Comparison of ENCODE assay signal across 13 cellular contexts in the genomic region with DNA sequence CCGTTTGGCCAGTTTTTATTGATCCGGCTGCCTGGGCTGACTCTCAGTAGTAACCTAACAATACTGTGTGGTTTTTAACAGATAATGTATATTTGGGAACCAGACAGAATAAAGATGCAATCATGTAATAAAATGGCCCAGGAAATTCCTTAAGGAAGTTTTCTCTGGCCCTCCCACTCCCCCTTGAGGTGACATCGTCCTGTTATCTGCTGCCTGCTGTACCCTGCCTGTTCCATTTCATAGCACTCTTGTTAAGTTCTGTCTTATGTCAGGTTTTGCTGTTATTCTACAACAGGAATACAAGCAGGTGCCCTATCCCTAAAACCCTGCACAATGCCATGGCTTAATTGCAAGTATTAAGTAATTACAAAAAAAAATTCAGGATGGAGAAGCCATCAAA. TPM values are rescaled to one million over a fixed set of nuclear protein-coding genes. Genes with fewer than 3 reads are reported as not detected.
DNase-seq lines count a peak whose midpoint lies in the region; ATAC-seq and TF ChIP-seq lines count a peak whose summit lies in the region.
"Had no signal": no experiment of that assay in that cellular context is flagged by ENCODE, and none has a peak within 500 bp of the region (broad histone marks: within the 10 kb centered on the region; RNA-seq: fewer than 3 reads in every experiment).

No MANE protein-coding gene starts in this region.

- H2BK5ac ChIP-seq in mesendoderm (ENCODE audit: low read length): no peak overlapping the region

- H3K23ac ChIP-seq in mesendoderm (ENCODE audit: low read length): no peak overlapping the region

- no peak overlapping the region for H3K56ac ChIP-seq in mesendoderm (ENCODE audit: low read length)

- H2AK5ac ChIP-seq in mesendoderm (ENCODE audit: low read length): no peak overlapping the region

- peaks cover 2% of the 10 kb centered on the region for H3K36me3 ChIP-seq in mammary epithelial cell (ENCODE audit: insufficient read depth, low read length)
- H3K36me3 ChIP-seq in mesendoderm (ENCODE audit: control insufficient read depth, insufficient read depth, low read length): no peaks in the 10 kb centered on the region
- H3K36me3 ChIP-seq: lower lobe of right lung, pancreas had no signal

- H3K79me2 ChIP-seq in mammary epithelial cell (ENCODE audit: insufficient read depth, low read length) (peaks cover 80% of the 10 kb centered on the region), mesendoderm (ENCODE audit: control insufficient read depth, insufficient read depth, low read length) (no peaks in the 10 kb centered on the region)

- DNase-seq in AG10803 (ENCODE audit: low read depth) (no peak), HT-29 (ENCODE audit: low spot score) (peak; percentile 28), mammary epithelial cell (no peak), mesendoderm (peak; percentile 42), SHP77 treated with DMSO at 0.1 percent for 48 hours (lab: John Stamatoyannopoulos, UW) (no peak), NCI-H1105 treated with DMSO at 0.1 percent for 48 hours (lab: John Stamatoyannopoulos, UW) (no peak)
- DNase-seq: activated naive CD8-positive, alpha-beta T cell treated with anti-CD3 and anti-CD28 coated beads for 36 hours; lower lobe of right lung; NCI-H446; pancreas had no signal

- no TSS peak for BruUV-seq in mammary epithelial cell (replicated peaks; lab: Mats Ljungman, UMichigan)

- H4K5ac ChIP-seq in mesendoderm (ENCODE audit: low read length): no peak overlapping the region

- H3K4me2 ChIP-seq in mammary epithelial cell (ENCODE audit: insufficient read depth, low read depth, low read length): no peak overlapping the region
- no peak overlapping the region for H3K4me2 ChIP-seq in mesendoderm (ENCODE audit: low read length)

- H4K20me1 ChIP-seq in mammary epithelial cell (ENCODE audit: insufficient read depth, low read length): no peaks in the 10 kb centered on the region

- dilution Hi-C loops in mammary epithelial cell (cut with HindIII; ENCODE audit: low sequenced_read_pairs): no loop called here

- CTCF ChIA-PET in mammary epithelial cell (lab: Charles Lee; ENCODE audit: low non-redundant PET): no interaction called here

- in situ Hi-C loops in mammary epithelial cell (cut with MboI; ENCODE audit: low sequenced_read_pairs in 2 of 2): no loop called here

- H3K4me1 ChIP-seq in mammary epithelial cell (ENCODE audit: insufficient read depth, low read length) (peaks cover 60% of the 10 kb centered on the region), mesendoderm (ENCODE audit: control insufficient read depth, low read depth, low read length) (no peaks in the 10 kb centered on the region)
- H3K4me1 ChIP-seq: lower lobe of right lung, pancreas had no signal

- no peak overlapping the region for H2BK15ac ChIP-seq in mesendoderm (replicated peaks; ENCODE audit: low read depth)

- H2BK120ac ChIP-seq in mesendoderm (ENCODE audit: low read depth, low read length): no peak overlapping the region

- no peak overlapping the region for H3K18ac ChIP-seq in mesendoderm (ENCODE audit: low read length)

- no peaks in the 10 kb centered on the region for H3K79me1 ChIP-seq in mesendoderm (ENCODE audit: low read length)

- H3K9me3 ChIP-seq in mammary epithelial cell (replicated peaks; ENCODE audit: insufficient read depth, low read length): no peaks in the 10 kb centered on the region
- H3K9me3 ChIP-seq: lower lobe of right lung, pancreas had no signal

- 7% methylated on average over 1 of the region's 3 CpGs for WGBS in mammary epithelial cell (ENCODE audit: low coverage, missing lambda C conversion rate)
- no CpG with 5 or more reads among the region's 3 CpGs for WGBS in mesendoderm (ENCODE audit: extremely low coverage, insufficient coverage, low lambda C conversion rate)

- H3K27me3 ChIP-seq in mammary epithelial cell (ENCODE audit: insufficient read depth, low read length): no peaks in the 10 kb centered on the region
- no peaks in the 10 kb centered on the region for H3K27me3 ChIP-seq in mesendoderm (ENCODE audit: insufficient read depth, low read length, poor library complexity)
- H3K27me3 ChIP-seq: pancreas had no signal

- H2AFZ ChIP-seq in mammary epithelial cell (ENCODE audit: low read depth, low read length): no peak overlapping the region

- H3K4me3 ChIP-seq in AG10803 (ENCODE audit: low read length) (no peak overlapping the region), mammary epithelial cell (replicated peaks in 1 of 3; ENCODE audit: insufficient read depth in 1 of 3, low read depth in 2 of 3, low read length in 3 of 3) (no peak overlapping the region), mesendoderm (ENCODE audit: low read length) (no peak overlapping the region)
- H3K4me3 ChIP-seq: lower lobe of right lung, pancreas had no signal

- peak; percentile 22 for TF ChIP-seq CTCF in AG10803 (conservative IDR thresholded peaks at IDR 0.05; ENCODE audit: low read length)
- peak in 1 of 2 donors; percentile 28 for TF ChIP-seq CTCF in mammary epithelial cell (conservative IDR thresholded peaks at IDR 0.05 in 1 of 2, IDR thresholded peaks at IDR 0.05 in 1 of 2; ENCODE audit: extremely low read depth in 1 of 2, insufficient read depth in 1 of 2, low read depth in 1 of 2, low read length in 2 of 2)

- no peak overlapping the region for H3K4ac ChIP-seq in mesendoderm (ENCODE audit: low read depth, low read length)

- H4K8ac ChIP-seq in mesendoderm (ENCODE audit: low read depth, low read length): no peak overlapping the region

- intact Hi-C loops in mammary epithelial cell (cut with micrococcal nuclease): no loop called here

- H3K9ac ChIP-seq in mammary epithelial cell (ENCODE audit: insufficient read depth, low read length) (no peak overlapping the region), mesendoderm (ENCODE audit: low read length) (no peak overlapping the region)

- H3K27ac ChIP-seq in mammary epithelial cell (ENCODE audit: insufficient read depth, low read depth, low read length): peak overlapping the region; percentile 98
- H3K27ac ChIP-seq in mesendoderm (ENCODE audit: low read depth, low read length): no peak overlapping the region
- H3K27ac ChIP-seq: lower lobe of right lung, RWPE1 had no signal

- ATAC-seq in HG02981 (IDR thresholded peaks at IDR 0.05; ENCODE audit: unreplicated experiment) (no peak), HG02610 (IDR thresholded peaks at IDR 0.05; ENCODE audit: unreplicated experiment) (no peak)
- ATAC-seq: lower lobe of right lung, pancreas had no signal

RNA-seq across cellular contexts. Expression of gene ITGB8, which starts 12.5 kb away (rescaled TPM):
- total RNA-seq in HT-29 (2014; rRNA removed; shearing (Covaris generic)): 24.4 and 25.4 TPM in 2 replicates
- 100 to 1,000 TPM in 1 of 2 donors, 10 to 100 TPM in 1; 41.9 to 221 TPM for total RNA-seq in mammary epithelial cell
- polyA plus RNA-seq in mammary epithelial cell: 32.3 TPM
- polyA minus RNA-seq in mammary epithelial cell: 48.6 TPM
- polyA plus RNA-seq in mesendoderm (2013, experiment 1 of 2): 1.1 TPM
- polyA plus RNA-seq in mesendoderm (2013, experiment 2 of 2): 1.0 TPM
- total RNA-seq: activated naive CD8-positive, alpha-beta T cell treated with anti-CD3 and anti-CD28 coated beads for 36 hours had no signal

Comparison
In these comparisons a context has a peak if more than half of its experiments do, and no peak if none do; other contexts are left out.
1. DNase-seq: peak in HT-29 (single experiment) and mesendoderm (single experiment); none in AG10803 (single experiment), mammary epithelial cell (single experiment), SHP77 treated with DMSO at 0.1 percent for 48 hours (single experiment) and NCI-H1105 treated with DMSO at 0.1 percent for 48 hours (single experiment).